13 cellular contexts compared by ENCODE assay signal in genomic region chr2:9573840-9574239, GRCh38. TPM values are rescaled to one million over a fixed set of nuclear protein-coding genes. Genes with fewer than 3 reads are reported as not detected.
DNase-seq lines count a peak whose midpoint lies in the region; ATAC-seq, FAIRE-seq and TF ChIP-seq lines count a peak whose summit lies in the region.
"Had no signal": no experiment of that assay in that cellular context is flagged by ENCODE, and none has a peak within 500 bp of the region (broad histone marks: within the 10 kb centered on the region; RNA-seq: fewer than 3 reads in every experiment).

No MANE protein-coding gene starts in this region.

- H3K36me3 ChIP-seq in MM.1S (replicated peaks; ENCODE audit: insufficient read depth, low read length) (no peaks in the 10 kb centered on the region), sigmoid colon (no peaks in the 10 kb centered on the region)
- H3K36me3 ChIP-seq: prostate gland had no signal

- 74 to 90% methylated on average over 4 of the region's 4 CpGs for WGBS in sigmoid colon, 2 donors

- TF ChIP-seq EP300 in sigmoid colon (IDR thresholded peaks at IDR 0.05): no peak

- no peak for FAIRE-seq in frontal cortex (lab: Jason Lieb, UNC)
- FAIRE-seq: endometrium had no signal

- no peak overlapping the region for H3K4me3 Mint-ChIP-seq in chondrocyte (ENCODE audit: unreplicated experiment)

- no peak overlapping the region for H3K9ac ChIP-seq in MM.1S (ENCODE audit: low read length)

- H3K4me3 ChIP-seq in GM12865 (ENCODE audit: low read depth, low read length) (no peak overlapping the region), MM.1S (ENCODE audit: low read length) (no peak overlapping the region), sigmoid colon (no peak overlapping the region)
- H3K4me3 ChIP-seq: prostate gland, testis had no signal

- no peaks in the 10 kb centered on the region for H4K20me1 ChIP-seq in MM.1S (ENCODE audit: insufficient read depth, low read length)

- H3K27ac Mint-ChIP-seq in chondrocyte (ENCODE audit: unreplicated experiment): peak overlapping the region; percentile 46

- H3K79me2 ChIP-seq in MM.1S (ENCODE audit: low read length): no peaks in the 10 kb centered on the region

- H3K4me2 ChIP-seq in MM.1S (ENCODE audit: low read depth, low read length): no peak overlapping the region

- H3K27me3 ChIP-seq in MM.1S (replicated peaks; ENCODE audit: insufficient read depth, low read length): no peaks in the 10 kb centered on the region
- no peaks in the 10 kb centered on the region for H3K27me3 ChIP-seq in sigmoid colon
- H3K27me3 ChIP-seq: testis had no signal

- no peaks in the 10 kb centered on the region for H3K36me3 Mint-ChIP-seq in chondrocyte (ENCODE audit: low read depth)

- TF ChIP-seq POLR2A in sigmoid colon (IDR thresholded peaks at IDR 0.05): no peak

- H3K9me3 Mint-ChIP-seq in chondrocyte (ENCODE audit: low read depth): no peaks in the 10 kb centered on the region

- DNase-seq in GM12865 (ENCODE audit: low read depth) (no peak), MM.1S (no peak), chondrocyte (ENCODE audit: low spot score) (no peak), sigmoid colon (no peak), iPS-NIHi11 (ENCODE audit: low spot score) (no peak), NCI-H187 treated with DMSO at 0.1 percent for 48 hours (lab: John Stamatoyannopoulos, UW) (no peak), frontal cortex (ENCODE audit: low spot score in 2 of 2) (no peak)
- DNase-seq: activated T-cell treated with anti-CD3 and anti-CD28 coated beads for 4 hours, DMS79, testis had no signal

- intact Hi-C loops in sigmoid colon (cut with DNase I): no loop called here

- TF ChIP-seq CTCF in GM12865 (IDR thresholded peaks at IDR 0.05; ENCODE audit: insufficient read depth, low read depth, low read length, missing control alignments) (peak; percentile 13), MM.1S (IDR thresholded peaks at IDR 0.05; ENCODE audit: low read length) (peak; percentile 16; the same call in 1 of the 2 replicates), chondrocyte (IDR thresholded peaks at IDR 0.05) (peak; percentile 41), sigmoid colon (IDR thresholded peaks at IDR 0.05) (no peak)

- H3K9me3 ChIP-seq in MM.1S (replicated peaks; ENCODE audit: insufficient read depth, low read length) (no peaks in the 10 kb centered on the region), sigmoid colon (no peaks in the 10 kb centered on the region)
- H3K9me3 ChIP-seq: prostate gland, testis had no signal

- H3K27ac ChIP-seq in MM.1S (ENCODE audit: low read length): no peak overlapping the region
- H3K27ac ChIP-seq in sigmoid colon: peak overlapping the region in 3 of 4 donors; percentile 19 to 53 (median 34)
- H3K27ac ChIP-seq: prostate gland had no signal

- ATAC-seq in GM21786 (IDR thresholded peaks at IDR 0.05; ENCODE audit: unreplicated experiment): no peak

- H3K9me2 ChIP-seq in MM.1S (replicated peaks; ENCODE audit: insufficient read depth, low read length): no peaks in the 10 kb centered on the region

- H3K27me3 Mint-ChIP-seq in chondrocyte (ENCODE audit: low read depth): no peaks in the 10 kb centered on the region

- no peaks in the 10 kb centered on the region; the same call in 1 of the 2 replicates for H3F3A ChIP-seq in MM.1S (ENCODE audit: insufficient read depth, low read length)

- H3K4me1 Mint-ChIP-seq in chondrocyte (ENCODE audit: low read depth): peaks cover 21% of the 10 kb centered on the region

- no peak overlapping the region for H2AFZ ChIP-seq in MM.1S (ENCODE audit: low read length)

- H3K4me1 ChIP-seq in MM.1S (ENCODE audit: low read length) (peaks cover 16% of the 10 kb centered on the region), sigmoid colon (peaks cover 0 to 7% (median 0%) of the 10 kb centered on the region in 4 donors)
- H3K4me1 ChIP-seq: prostate gland had no signal

RNA-seq across cellular contexts. Expression of gene ADAM17, which starts 18.2 kb away (rescaled TPM):
- 25.2 to 31.4 TPM (median 30.0 TPM) in 3 replicates for total RNA-seq in chondrocyte
- total RNA-seq in sigmoid colon: 10 to 100 TPM; 12.1 to 17.6 (median 16.1) TPM
- polyA plus RNA-seq in sigmoid colon: 10 to 100 TPM in 2 of 3 donors, 1 to 10 TPM in 1; 3.2 to 12.8 (median 10.2) TPM
- total RNA-seq in frontal cortex: 33.8 TPM

RNA-seq across cellular contexts. Expression of gene YWHAQ, which starts 57.0 kb away (rescaled TPM):
- total RNA-seq in chondrocyte (247 to 287 TPM (median 251 TPM) in 3 replicates), sigmoid colon (100 to 1,000 TPM; 179 to 273 (median 229) TPM), frontal cortex (701 TPM)
- 100 to 1,000 TPM; 179 to 240 (median 201) TPM for polyA plus RNA-seq in sigmoid colon

Comparison
In these comparisons a context has a peak if more than half of its experiments do, and no peak if none do; other contexts are left out.
1. CTCF ChIP-seq: peak in GM12865 (single experiment), MM.1S (single experiment) and chondrocyte (single experiment); none in sigmoid colon (0 of 4).